In genomic region chr6:169805242-169805838, GRCh38 we compare ENCODE assay signal across 25 cellular contexts. TPM values are rescaled to one million over a fixed set of nuclear protein-coding genes. Genes with fewer than 3 reads are reported as not detected.
A peak's percentile ranks its signal among the peaks of the same experiment; 100 is the strongest.
DNase-seq lines count a peak whose midpoint lies in the region; ATAC-seq, FAIRE-seq and TF ChIP-seq lines count a peak whose summit lies in the region.
"Had no signal": no experiment of that assay in that cellular context is flagged by ENCODE, and none has a peak within 500 bp of the region (broad histone marks: within the 10 kb centered on the region; RNA-seq: fewer than 3 reads in every experiment).

No MANE protein-coding gene starts in this region.

- H3K9me3 ChIP-seq in esophagus muscularis mucosa (no peaks in the 10 kb centered on the region), small intestine (ENCODE audit: control insufficient read depth, low read depth) (no peaks in the 10 kb centered on the region), PC-9 (ENCODE audit: insufficient read depth, low read depth) (no peaks in the 10 kb centered on the region)
- H3K9me3 ChIP-seq: neutrophil, SK-N-SH had no signal

- H3K27ac Mint-ChIP-seq in stimulated activated naive B cell treated with anti-CD40 and anti-IgM and Interleukin-4, amounts not matched to agents 10 μg/mL and 1 μg/mL and 100 μg/mL, for 72 hours = no peak overlapping the region
- H3K27ac Mint-ChIP-seq: activated naive CD8-positive, alpha-beta T cell; brain; CD4-positive, alpha-beta T cell had no signal

- POLR2A ChIA-PET in PC-9 (lab: Charles Lee; ENCODE audit: unreplicated experiment) = no interaction called here

- no peak overlapping the region for H2AFZ ChIP-seq in PC-9

- H3K79me2 ChIP-seq in PC-9 (ENCODE audit: low read depth) = no peaks in the 10 kb centered on the region

- no peak for TF ChIP-seq EP300 in esophagus muscularis mucosa (IDR thresholded peaks at IDR 0.05)

- no peaks in the 10 kb centered on the region for H3K36me3 ChIP-seq in esophagus muscularis mucosa
- H3K36me3 ChIP-seq in small intestine (ENCODE audit: control insufficient read depth in 2 of 2, insufficient read depth in 2 of 2, low read length in 2 of 2) = no peaks in the 10 kb centered on the region
- H3K36me3 ChIP-seq in PC-9 (ENCODE audit: low read depth) = no peaks in the 10 kb centered on the region
- H3K36me3 ChIP-seq: neutrophil had no signal

- no peak overlapping the region for H3K4me3 Mint-ChIP-seq in stimulated activated naive B cell treated with anti-CD40 and anti-IgM and Interleukin-4, amounts not matched to agents 10 μg/mL and 1 μg/mL and 100 μg/mL, for 72 hours
- H3K4me3 Mint-ChIP-seq: activated naive CD8-positive, alpha-beta T cell; brain; CD4-positive, alpha-beta T cell had no signal

- H3K4me1 Mint-ChIP-seq in stimulated activated naive B cell treated with anti-CD40 and anti-IgM and Interleukin-4, amounts not matched to agents 10 μg/mL and 1 μg/mL and 100 μg/mL, for 72 hours = peaks cover 0 to 13% of the 10 kb centered on the region in 2 donors

- WGBS in esophagus muscularis mucosa = 55% methylated on average over 7 of the region's 7 CpGs
- 45 to 72% (median 60%) methylated on average over 7 of the region's 7 CpGs for WGBS in small intestine, 3 donors

- no peak for FAIRE-seq in small intestine (lab: Jason Lieb, UNC)
- FAIRE-seq: RCC 7860 had no signal

- H3K9me2 ChIP-seq in PC-9 (ENCODE audit: insufficient read depth) = no peaks in the 10 kb centered on the region
- H3K9me2 ChIP-seq: SK-N-SH had no signal

- H3K9me3 Mint-ChIP-seq in stimulated activated naive B cell treated with anti-CD40 and anti-IgM and Interleukin-4, amounts not matched to agents 10 μg/mL and 1 μg/mL and 100 μg/mL, for 72 hours = no peaks in the 10 kb centered on the region
- H3K9me3 Mint-ChIP-seq: brain had no signal

- DNase-seq in activated effector memory CD4-positive, alpha-beta T cell treated with anti-CD3 and anti-CD28 coated beads, Interleukin-2, amount 50 U/mL, for 16 hours = peak; percentile 48
- no peak for DNase-seq in activated effector memory CD4-positive, alpha-beta T cell treated with Interleukin-2 at 50 U/mL for 16 hours
- peak; percentile 77 for DNase-seq in esophagus muscularis mucosa (ENCODE audit: extremely low spot score)
- no peak for DNase-seq in stimulated activated naive B cell treated with anti-CD40 and anti-IgM and Interleukin-4, amounts not matched to agents 10 μg/mL and 1 μg/mL and 100 μg/mL, for 72 hours
- no peak for DNase-seq in small intestine
- no peak for DNase-seq in PC-9
- DNase-seq: activated CD4-positive, alpha-beta T cell treated with anti-CD3 and anti-CD28 coated beads for 4 hours; dermis blood vessel endothelial cell; EL; foreskin keratinocyte; kidney glomerular epithelial cell; NCI-H1436 treated with DMSO at 0.1 percent for 48 hours; NCI-H2171 treated with DMSO at 0.1 percent for 48 hours; NCI-H82; right cardiac atrium; SK-N-SH; stimulated activated naive CD4-positive, alpha-beta T cell treated with Interleukin-2 at 50 U/mL for 16 hours; trophoblast cell had no signal

- H3K4me3 ChIP-seq in esophagus muscularis mucosa (no peak overlapping the region), small intestine (ENCODE audit: low read depth in 1 of 2, low read length in 2 of 2) (no peak overlapping the region), PC-9 (no peak overlapping the region)

- no peaks in the 10 kb centered on the region for H3K36me3 Mint-ChIP-seq in stimulated activated naive B cell treated with anti-CD40 and anti-IgM and Interleukin-4, amounts not matched to agents 10 μg/mL and 1 μg/mL and 100 μg/mL, for 72 hours
- H3K36me3 Mint-ChIP-seq: activated naive CD8-positive, alpha-beta T cell; brain had no signal

- no peak for TF ChIP-seq CTCF in esophagus muscularis mucosa (IDR thresholded peaks at IDR 0.05)
- no peak for TF ChIP-seq CTCF in PC-9 (conservative IDR thresholded peaks at IDR 0.05)

- H4K20me1 ChIP-seq in PC-9 (ENCODE audit: insufficient read depth) = no peaks in the 10 kb centered on the region

- H3K27me3 ChIP-seq in esophagus muscularis mucosa (peaks cover 0 to 35% (median 0%) of the 10 kb centered on the region in 4 donors), small intestine (ENCODE audit: control insufficient read depth in 2 of 2, insufficient read depth in 2 of 2, low read length in 2 of 2) (no peaks in the 10 kb centered on the region), PC-9 (ENCODE audit: insufficient read depth, low read depth) (peaks cover 46% of the 10 kb centered on the region)

- no peak for TF ChIP-seq POLR2A in esophagus muscularis mucosa (IDR thresholded peaks at IDR 0.05; ENCODE audit: low read depth)

- H3K27ac ChIP-seq in esophagus muscularis mucosa (replicated peaks in 1 of 4) = no peak overlapping the region
- no peak overlapping the region for H3K27ac ChIP-seq in small intestine (ENCODE audit: low read depth in 1 of 2, low read length in 1 of 2)
- H3K27ac ChIP-seq in PC-9 = no peak overlapping the region
- H3K27ac ChIP-seq: foreskin keratinocyte, neutrophil had no signal

- H3F3A ChIP-seq in PC-9 (ENCODE audit: insufficient read depth, low read depth) = no peaks in the 10 kb centered on the region

- ATAC-seq in HG02981 (IDR thresholded peaks at IDR 0.05; ENCODE audit: unreplicated experiment) = peak; percentile 36
- ATAC-seq in stimulated activated naive B cell treated with anti-CD40 and anti-IgM and Interleukin-4, amounts not matched to agents 10 μg/mL and 1 μg/mL and 100 μg/mL, for 72 hours (replicated peaks) = peak; percentile 32 to 47
- no peak for ATAC-seq in HG03457 (IDR thresholded peaks at IDR 0.05; ENCODE audit: unreplicated experiment)
- ATAC-seq: foreskin keratinocyte, right cardiac atrium had no signal

- CTCF ChIA-PET in PC-9 (lab: Charles Lee) = no interaction called here

- H3K4me1 ChIP-seq in esophagus muscularis mucosa = peaks cover 0 to 11% (median 8%) of the 10 kb centered on the region in 4 donors
- peaks cover 0 to 3% of the 10 kb centered on the region in 2 donors for H3K4me1 ChIP-seq in small intestine (ENCODE audit: control insufficient read depth in 2 of 2, insufficient read depth in 1 of 2, low read depth in 1 of 2, low read length in 1 of 2)
- H3K4me1 ChIP-seq in PC-9 (replicated peaks; ENCODE audit: insufficient read depth) = no peaks in the 10 kb centered on the region
- H3K4me1 ChIP-seq: foreskin keratinocyte had no signal

- H3K4me2 ChIP-seq in PC-9 = no peak overlapping the region
- H3K4me2 ChIP-seq: SK-N-SH had no signal

- no TSS peak for BruUV-seq in PC-9 (replicated peaks; lab: Mats Ljungman, UMichigan)

- H3K27me3 Mint-ChIP-seq in stimulated activated naive B cell treated with anti-CD40 and anti-IgM and Interleukin-4, amounts not matched to agents 10 μg/mL and 1 μg/mL and 100 μg/mL, for 72 hours = peaks cover 41 to 46% of the 10 kb centered on the region in 2 donors

- intact Hi-C loops in esophagus muscularis mucosa (cut with DNase I) (no loop called here), PC-9 (cut with micrococcal nuclease; ENCODE audit: unreplicated experiment) (no loop called here)

RNA-seq across cellular contexts. Expression of gene ERMARD, which starts 53.9 kb away (rescaled TPM):
- total RNA-seq in esophagus muscularis mucosa (10 to 100 TPM in 3 of 4 donors, 1 to 10 TPM in 1; 9.6 to 13.3 (median 12.4) TPM), PC-9 (2021) (19.3 and 28.2 TPM in 2 replicates)
- 10 to 100 TPM; 20.5 to 55.9 (median 41.9) TPM for polyA plus RNA-seq in small intestine

RNA-seq across cellular contexts. Expression of gene DYNLT2, which starts 54.0 kb away (rescaled TPM):
- total RNA-seq in esophagus muscularis mucosa (1 to 10 TPM in 3 of 4 donors, under 1 TPM in 1; 0.57 to 3.3 (median 1.5) TPM), PC-9 (2021) (1.4 and 1.5 TPM in 2 replicates)
- 1 to 10 TPM in 2 of 3 donors, under 1 TPM in 1; 0.89 to 1.6 (median 1.4) TPM for polyA plus RNA-seq in small intestine

Comparison
In these comparisons a context has a peak if more than half of its experiments do, and no peak if none do; other contexts are left out.
1. DNase-seq: peak in activated effector memory CD4-positive, alpha-beta T cell treated with anti-CD3 and anti-CD28 coated beads, Interleukin-2, amount 50 U/mL, for 16 hours (single experiment) and esophagus muscularis mucosa (single experiment); none in activated effector memory CD4-positive, alpha-beta T cell treated with Interleukin-2 at 50 U/mL for 16 hours (single experiment), stimulated activated naive B cell treated with anti-CD40 and anti-IgM and Interleukin-4, amounts not matched to agents 10 μg/mL and 1 μg/mL and 100 μg/mL, for 72 hours (single experiment), small intestine (single experiment) and PC-9 (0 of 2).